ENCODE assay signal across 22 cellular contexts in the genomic region with DNA sequence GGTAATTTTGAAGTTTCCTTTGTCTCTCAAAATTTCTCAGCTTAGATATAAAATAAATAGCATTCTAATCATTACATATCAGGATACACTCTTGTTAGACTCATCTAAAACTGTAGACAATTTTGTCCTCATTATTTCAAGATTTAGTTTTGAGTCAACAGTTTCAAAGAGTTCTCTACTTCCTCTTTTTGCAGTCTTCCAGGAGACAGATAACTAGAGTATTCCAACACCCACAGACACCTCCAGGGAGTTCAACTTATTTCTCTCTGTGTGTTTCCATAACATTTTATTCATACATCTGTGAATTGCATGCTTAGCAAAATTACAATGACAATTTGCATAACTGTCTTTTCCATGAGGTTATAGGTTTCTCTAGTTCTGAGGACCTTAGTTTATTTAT.
DNase-seq lines count a peak whose midpoint lies in the region; ATAC-seq, FAIRE-seq and TF ChIP-seq lines count a peak whose summit lies in the region.
"Had no signal": no experiment of that assay in that cellular context is flagged by ENCODE, and none has a peak within 500 bp of the region (broad histone marks: within the 10 kb centered on the region; RNA-seq: fewer than 3 reads in every experiment).

No MANE protein-coding gene starts in this region.

- SMC1A ChIA-PET in GM12878 (lab: Charles Lee; ENCODE audit: uncharacterized antibody, unreplicated experiment) = no interaction called here

- no peaks in the 10 kb centered on the region for H3K36me3 Mint-ChIP-seq in Caco-2 (ENCODE audit: insufficient read depth, unreplicated experiment)

- TF ChIP-seq CTCF in GM12878 (IDR thresholded peaks at IDR 0.05 in 2 of 3, conservative IDR thresholded peaks at IDR 0.05 in 1 of 3; ENCODE audit: control insufficient read depth in 2 of 3, extremely low read depth in 1 of 3, insufficient read depth in 1 of 3, low read depth in 3 of 3, low read length in 3 of 3) (no peak), Caco-2 (IDR thresholded peaks at IDR 0.05; ENCODE audit: insufficient read depth in 1 of 2, low read depth in 1 of 2, low read length in 1 of 2, severe bottlenecking in 1 of 2, unreplicated experiment in 1 of 2) (no peak)

- no peak for TF ChIP-seq POLR2A in GM12878 (IDR thresholded peaks at IDR 0.05; ENCODE audit: low read depth, low read length)

- H3K27ac ChIP-seq in GM12878 (ENCODE audit: control insufficient read depth, insufficient read depth) = no peak overlapping the region
- H3K27ac ChIP-seq: cardiac muscle cell, dorsolateral prefrontal cortex, ovary, PC-9, SK-N-MC had no signal

- no TSS peak for BruUV-seq in GM12878 (replicated peaks; lab: Mats Ljungman, UMichigan)
- no TSS peak for BruUV-seq in Caco-2 (replicated peaks; lab: Mats Ljungman, UMichigan)

- CTCF ChIA-PET in GM12878 (lab: Yijun Ruan, JAX) (no interaction called here), Caco-2 (lab: Charles Lee) (no interaction called here)

- no peak overlapping the region for H2AFZ ChIP-seq in GM12878 (ENCODE audit: control insufficient read depth, low read depth, low read length)
- H2AFZ ChIP-seq: PC-9 had no signal

- no peaks in the 10 kb centered on the region for H3K36me3 ChIP-seq in GM12878 (ENCODE audit: control insufficient read depth in 2 of 2, insufficient read depth in 2 of 2, low read length in 1 of 2)
- H3K36me3 ChIP-seq in Caco-2 (ENCODE audit: control insufficient read depth, insufficient read depth, low read length) = no peaks in the 10 kb centered on the region
- H3K36me3 ChIP-seq: cardiac muscle cell, ovary had no signal

- ATAC-seq in GM18907 (IDR thresholded peaks at IDR 0.05; ENCODE audit: unreplicated experiment) (peak; percentile 70), HG02642 (IDR thresholded peaks at IDR 0.05; ENCODE audit: poor library complexity, unreplicated experiment) (peak; percentile 75), HG03442 (IDR thresholded peaks at IDR 0.05; ENCODE audit: unreplicated experiment) (peak; percentile 83), GM12878 (peak; percentile 31)
- ATAC-seq: activated T-cell treated with anti-CD3 and anti-CD28 coated beads, Interleukin-2, amount 50 U/mL, for 4 hours; esophagus mucosa had no signal

- POLR2A ChIA-PET in GM12878 (lab: Charles Lee) = no interaction called here
- POLR2A ChIA-PET in Caco-2 (lab: Charles Lee) = no interaction called here

- no peak overlapping the region for H3K4me2 ChIP-seq in GM12878 (ENCODE audit: control insufficient read depth, insufficient read depth)
- H3K4me2 ChIP-seq: PC-9 had no signal

- no peak for FAIRE-seq in GM12878 (lab: Jason Lieb, UNC)
- FAIRE-seq: GM12892, TTC549 had no signal

- H3K4me3 ChIP-seq in GM12878 = no peak overlapping the region
- no peak overlapping the region for H3K4me3 ChIP-seq in Caco-2 (ENCODE audit: low read depth, low read length)
- H3K4me3 ChIP-seq: cardiac muscle cell, dorsolateral prefrontal cortex, lung, ovary, PC-9, SK-N-MC had no signal

- no peak overlapping the region for H3K27ac Mint-ChIP-seq in Caco-2 (ENCODE audit: unreplicated experiment)
- H3K27ac Mint-ChIP-seq: immature natural killer cell had no signal

- H3K4me1 ChIP-seq in GM12878 (ENCODE audit: control insufficient read depth, insufficient read depth, low read length) (no peaks in the 10 kb centered on the region), Caco-2 (no peaks in the 10 kb centered on the region; the same call in 1 of the 2 replicates)

- H3K79me2 ChIP-seq in GM12878 (ENCODE audit: control insufficient read depth, insufficient read depth, low read length) = no peaks in the 10 kb centered on the region

- peaks cover 26% of the 10 kb centered on the region for H3K9me3 Mint-ChIP-seq in Caco-2 (ENCODE audit: unreplicated experiment)

- peaks cover 2% of the 10 kb centered on the region for H3K27me3 Mint-ChIP-seq in Caco-2 (ENCODE audit: insufficient read depth, unreplicated experiment)

- H3K9me3 ChIP-seq in GM12878 (replicated peaks; ENCODE audit: control insufficient read depth, insufficient read depth, low read length) = no peaks in the 10 kb centered on the region; the same call in 2 of the 3 replicates
- no peaks in the 10 kb centered on the region; the same call in 1 of the 2 replicates for H3K9me3 ChIP-seq in Caco-2
- H3K9me3 ChIP-seq: ovary had no signal

- in situ Hi-C loops in GM12878 (cut with MboI) = no loop called here

- H3K4me3 Mint-ChIP-seq in Caco-2 (ENCODE audit: unreplicated experiment) = no peak overlapping the region
- H3K4me3 Mint-ChIP-seq: activated T-cell treated with anti-CD3 and anti-CD28 coated beads, Interleukin-2, amount 50 U/mL, for 4 hours; immature natural killer cell had no signal

- no peak for DNase-seq in GM12878 (ENCODE audit: low read depth, low spot score)
- no peak for DNase-seq in DMS 273 treated with DMSO at 0.1 percent for 48 hours (lab: John Stamatoyannopoulos, UW)
- DNase-seq in iPS-NIHi7 (ENCODE audit: extremely low spot score) = no peak
- no peak for DNase-seq in Caco-2
- DNase-seq: activated CD4-positive, alpha-beta T cell treated with anti-CD3 and anti-CD28 coated beads, Interleukin-2, amount 50 U/mL, for 1 hour; activated T-cell treated with anti-CD3 and anti-CD28 coated beads, Interleukin-2, amount 50 U/mL, for 4 hours; AML-193; Calu3; dorsolateral prefrontal cortex; immature natural killer cell; ovary; PC-9; stimulated activated CD4-positive, alpha-beta T cell treated with anti-CD3 and anti-CD28 coated beads, Interleukin-4, amount 100 ng/mL, for 1 hour had no signal

- TF ChIP-seq RAD21 in GM12878 (IDR thresholded peaks at IDR 0.05; ENCODE audit: insufficient read depth, low read depth, low read length) = no peak

- no peaks in the 10 kb centered on the region for H4K20me1 ChIP-seq in GM12878 (ENCODE audit: control insufficient read depth, insufficient read depth)

- no peak overlapping the region for H3K9ac ChIP-seq in GM12878 (ENCODE audit: control insufficient read depth, insufficient read depth, low read length)

- no peaks in the 10 kb centered on the region for H3K4me1 Mint-ChIP-seq in Caco-2 (ENCODE audit: low read depth, unreplicated experiment)
- H3K4me1 Mint-ChIP-seq: immature natural killer cell had no signal

- no peak for TF ChIP-seq EP300 in GM12878 (IDR thresholded peaks at IDR 0.05; ENCODE audit: borderline replicate concordance in 1 of 2, control insufficient read depth in 1 of 2, low read depth in 2 of 2, low read length in 2 of 2)

- intact Hi-C loops in GM12878 (cut with micrococcal nuclease; ENCODE audit: unreplicated experiment) = no loop called here
- intact Hi-C loops in Caco-2 (cut with micrococcal nuclease; ENCODE audit: unreplicated experiment) = no loop called here

- H3K27me3 ChIP-seq in GM12878 (replicated peaks in 1 of 2; ENCODE audit: control insufficient read depth in 2 of 2, insufficient read depth in 2 of 2, low read length in 1 of 2) (no peaks in the 10 kb centered on the region), Caco-2 (replicated peaks; ENCODE audit: control insufficient read depth, insufficient read depth, low read length) (no peaks in the 10 kb centered on the region)
- H3K27me3 ChIP-seq: cardiac muscle cell, ovary had no signal

- RAD21 ChIA-PET in GM12878 (lab: Charles Lee; ENCODE audit: unreplicated experiment) = no interaction called here

TF ChIP-seq in GM12878, 131 proteins besides CTCF, POLR2A, EP300 and RAD21 (continues in another document):
- TF ChIP-seq IKZF2 (IDR thresholded peaks at IDR 0.05) = peak; percentile 51 to 64; a peak in 3 of 4 replicates
- TF ChIP-seq JUNB (IDR thresholded peaks at IDR 0.05) = peak; percentile 22
- TF ChIP-seq MTA2 (IDR thresholded peaks at IDR 0.05; ENCODE audit: low read depth) = peak; percentile 63; the same call in 1 of the 2 replicates
- TF ChIP-seq IKZF1 (conservative IDR thresholded peaks at IDR 0.05) = 0 out of 2 replicates have a peak, but pooled peaks have one; percentile 24
- no peak for TF ChIP-seq TCF3 (IDR thresholded peaks at IDR 0.05; ENCODE audit: borderline replicate concordance, insufficient read depth, low read depth, low read length)
- TF ChIP-seq, protein P1, sequence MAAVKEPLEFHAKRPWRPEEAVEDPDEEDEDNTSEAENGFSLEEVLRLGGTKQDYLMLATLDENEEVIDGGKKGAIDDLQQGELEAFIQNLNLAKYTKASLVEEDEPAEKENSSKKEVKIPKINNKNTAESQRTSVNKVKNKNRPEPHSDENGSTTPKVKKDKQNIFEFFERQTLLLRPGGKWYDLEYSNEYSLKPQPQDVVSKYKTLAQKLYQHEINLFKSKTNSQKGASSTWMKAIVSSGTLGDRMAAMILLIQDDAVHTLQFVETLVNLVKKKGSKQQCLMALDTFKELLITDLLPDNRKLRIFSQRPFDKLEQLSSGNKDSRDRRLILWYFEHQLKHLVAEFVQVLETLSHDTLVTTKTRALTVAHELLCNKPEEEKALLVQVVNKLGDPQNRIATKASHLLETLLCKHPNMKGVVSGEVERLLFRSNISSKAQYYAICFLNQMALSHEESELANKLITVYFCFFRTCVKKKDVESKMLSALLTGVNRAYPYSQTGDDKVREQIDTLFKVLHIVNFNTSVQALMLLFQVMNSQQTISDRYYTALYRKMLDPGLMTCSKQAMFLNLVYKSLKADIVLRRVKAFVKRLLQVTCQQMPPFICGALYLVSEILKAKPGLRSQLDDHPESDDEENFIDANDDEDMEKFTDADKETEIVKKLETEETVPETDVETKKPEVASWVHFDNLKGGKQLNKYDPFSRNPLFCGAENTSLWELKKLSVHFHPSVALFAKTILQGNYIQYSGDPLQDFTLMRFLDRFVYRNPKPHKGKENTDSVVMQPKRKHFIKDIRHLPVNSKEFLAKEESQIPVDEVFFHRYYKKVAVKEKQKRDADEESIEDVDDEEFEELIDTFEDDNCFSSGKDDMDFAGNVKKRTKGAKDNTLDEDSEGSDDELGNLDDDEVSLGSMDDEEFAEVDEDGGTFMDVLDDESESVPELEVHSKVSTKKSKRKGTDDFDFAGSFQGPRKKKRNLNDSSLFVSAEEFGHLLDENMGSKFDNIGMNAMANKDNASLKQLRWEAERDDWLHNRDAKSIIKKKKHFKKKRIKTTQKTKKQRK (IDR thresholded peaks at IDR 0.05; ENCODE audit: low read depth, low read length) = no peak
- 0 out of 2 replicates have a peak, but pooled peaks have one; percentile 40 for TF ChIP-seq SPI1 (IDR thresholded peaks at IDR 0.05; ENCODE audit: borderline replicate concordance, insufficient read depth, low read depth, low read length)
- TF ChIP-seq MEF2B (IDR thresholded peaks at IDR 0.05; ENCODE audit: partially characterized antibody, poor library complexity, severe bottlenecking) = peak; percentile 51

Comparison
In these comparisons a context has a peak if more than half of its experiments do, and no peak if none do; other contexts are left out.
1. ATAC-seq: peak in every context shown above with its lines; median percentile 83 in HG03442; 75 in HG02642; 70 in GM18907; 31 in GM12878.